8 cellular contexts compared by ENCODE assay signal in the genomic region with DNA sequence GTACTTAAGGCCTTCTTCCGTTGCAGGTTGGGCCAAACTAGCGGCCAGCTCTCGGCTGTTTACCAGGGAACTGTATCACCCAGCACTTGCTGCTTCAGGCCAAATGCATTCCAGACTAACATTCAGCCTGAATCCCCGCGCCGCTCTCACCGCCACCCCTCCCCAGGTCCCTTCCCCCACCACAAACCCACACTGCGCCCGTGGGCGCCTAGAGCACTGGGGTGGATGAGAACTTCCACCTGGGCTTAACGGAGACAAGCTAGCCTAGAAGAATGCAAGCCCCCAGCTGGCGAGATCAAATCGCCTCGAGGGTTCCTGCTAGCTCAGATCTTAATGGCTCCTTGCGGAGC.
A peak's percentile ranks its signal among the peaks of the same experiment; 100 is the strongest.
DNase-seq lines count a peak whose midpoint lies in the region; ATAC-seq and TF ChIP-seq lines count a peak whose summit lies in the region.

No MANE protein-coding gene starts in this region.

- H3K4me3 ChIP-seq in HEK293 (ENCODE audit: low read depth, low read length) (peak overlapping the region; percentile 88), foreskin fibroblast (ENCODE audit: low read depth in 1 of 2, low read length in 2 of 2) (peak overlapping the region; percentile 80 to 90), neutrophil (ENCODE audit: low read depth in 1 of 2, low read length in 1 of 2) (peak overlapping the region; percentile 62 to 74)

- DNase-seq in AG20443 (ENCODE audit: low spot score), result peak; percentile 49
- peak; percentile 7 for DNase-seq in activated T-cell treated with anti-CD3 and anti-CD28 coated beads for 24 hours (ENCODE audit: low read depth)
- peak; percentile 29 to 67 for DNase-seq in foreskin fibroblast
- DNase-seq in central memory CD4-positive, alpha-beta T cell, result no peak

- POLR2A ChIA-PET in HEK293 (lab: Yijun Ruan, JAX), result interaction anchor here (0.7 to 2.4 kb wide), 7 partner anchors 9 to 211 kb away, joined by 3 to 30 read pairs (median 13); no protein-coding TSS in a partner anchor

- CTCF ChIA-PET in HEK293 (lab: Yijun Ruan, JAX), result interaction anchor here (0.7 to 3.0 kb wide), 6 partner anchors 9 to 720 kb away, joined by 3 to 14 read pairs (median 4); no protein-coding TSS in a partner anchor

- H3K36me3 ChIP-seq in HEK293 (ENCODE audit: control insufficient read depth in 2 of 2, insufficient read depth in 1 of 2, low read length in 2 of 2) (peaks cover 0 to 5% of the 10 kb centered on the region in 2 experiments; a peak in 1 of 3 replicates), neutrophil (no peaks in the 10 kb centered on the region)

- no peak for TF ChIP-seq CTCF in HEK293 (tag by site-specific recombination; IDR thresholded peaks at IDR 0.05)
- TF ChIP-seq CTCF in foreskin fibroblast (IDR thresholded peaks at IDR 0.05; ENCODE audit: low read depth, low read length), result no peak
- TF ChIP-seq CTCF in neutrophil (IDR thresholded peaks at IDR 0.05), result no peak

- ATAC-seq in GM19452 (IDR thresholded peaks at IDR 0.05; ENCODE audit: unreplicated experiment), result no peak
- no peak for ATAC-seq in HG03521 (IDR thresholded peaks at IDR 0.05; ENCODE audit: unreplicated experiment)

- H3K4me1 ChIP-seq in HEK293 (ENCODE audit: control insufficient read depth, insufficient read depth, low read length) (peaks cover 6% of the 10 kb centered on the region; the same call in 1 of the 2 replicates), neutrophil (ENCODE audit: control insufficient read depth in 1 of 2, insufficient read depth in 1 of 2, low read depth in 1 of 2, low read length in 1 of 2) (peaks cover 9 to 12% of the 10 kb centered on the region in 2 experiments)

- H3K27me3 ChIP-seq in neutrophil, result no peaks in the 10 kb centered on the region

- H3K27ac ChIP-seq in HEK293 (ENCODE audit: extremely low read depth, low read depth, low read length), result peak overlapping the region; percentile 80
- peak overlapping the region; percentile 66 for H3K27ac ChIP-seq in neutrophil

- H3K9me3 ChIP-seq in HEK293 (ENCODE audit: control insufficient read depth, insufficient read depth, low read depth, low read length), result no peaks in the 10 kb centered on the region
- H3K9me3 ChIP-seq in neutrophil, result no peaks in the 10 kb centered on the region

TF ChIP-seq in HEK293, 187 proteins besides CTCF, POLR2A, EP300 and RAD21:
- TF ChIP-seq ZFHX2 (tag by site-specific recombination; conservative IDR thresholded peaks at IDR 0.05), result peak; percentile 33
- TF ChIP-seq EGR2 (tag by site-specific recombination; IDR thresholded peaks at IDR 0.05; ENCODE audit: low read depth), result 0 out of 2 replicates have a peak, but pooled peaks have one; percentile 11
- no peak for TF ChIP-seq ZNF654 (tag by site-specific recombination; IDR thresholded peaks at IDR 0.05; ENCODE audit: low read depth)
- TF ChIP-seq ZBTB8A (tag by site-specific recombination; IDR thresholded peaks at IDR 0.05), result peak; percentile 57; the same call in 1 of the 2 replicates
- peak; percentile 65 for TF ChIP-seq ZNF398 (tag by site-specific recombination; IDR thresholded peaks at IDR 0.05)
- no peak for TF ChIP-seq ZSCAN23 (tag by site-specific recombination; IDR thresholded peaks at IDR 0.05)
- no peak for TF ChIP-seq ZNF221 (tag by site-specific recombination; IDR thresholded peaks at IDR 0.05; ENCODE audit: borderline replicate concordance)
